ENCODE assay signal across 8 cellular contexts in the genomic region with DNA sequence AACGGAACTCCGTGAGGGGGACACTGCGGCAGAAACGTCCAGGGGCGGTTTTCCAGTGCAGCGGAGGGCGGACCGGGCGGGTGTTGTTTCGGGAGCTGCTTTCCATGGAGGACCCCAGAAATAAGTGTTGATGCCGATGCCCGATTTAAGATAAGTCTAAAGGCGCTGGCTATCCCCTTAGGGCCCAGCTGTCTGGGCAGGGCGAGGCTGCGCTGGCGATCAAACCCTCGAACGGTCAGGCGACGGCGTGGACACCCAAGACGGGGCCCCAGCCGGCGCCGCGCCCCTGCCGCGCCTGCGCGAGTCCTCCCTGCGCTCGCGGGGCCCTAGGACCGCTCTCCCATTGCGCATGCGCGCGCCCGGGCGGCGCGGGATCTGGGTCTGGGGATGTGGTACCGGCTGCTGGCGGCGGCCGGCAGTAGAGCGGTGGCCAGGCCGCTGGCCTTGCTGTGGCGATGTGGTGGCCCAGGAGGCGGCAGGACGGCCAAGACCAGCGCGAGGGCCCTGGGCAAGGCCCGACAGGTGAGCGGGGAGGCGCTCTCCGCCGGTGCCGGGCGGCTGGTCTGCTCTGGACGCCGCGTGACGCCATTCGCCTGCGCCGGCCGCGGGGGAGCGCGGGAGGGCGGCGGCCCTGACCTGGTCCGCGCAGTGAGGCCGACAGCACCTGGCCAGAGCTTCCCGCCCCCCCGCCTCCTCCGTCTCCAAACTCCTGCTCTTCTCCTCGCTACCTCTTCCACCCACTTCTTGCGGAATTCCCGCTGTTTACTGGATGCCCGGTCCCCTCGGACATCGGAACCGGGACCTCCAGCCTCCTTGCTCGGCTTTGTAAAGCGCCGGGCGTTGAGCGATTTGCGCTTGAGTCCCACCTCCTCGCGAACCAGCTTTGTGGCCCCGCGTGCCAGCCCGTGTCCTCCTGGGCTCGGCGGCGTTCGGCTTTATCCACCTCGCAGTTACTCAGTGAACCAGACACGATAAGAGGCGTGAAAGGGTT. TPM values are rescaled to one million over a fixed set of nuclear protein-coding genes. Genes with fewer than 3 reads are reported as not detected.
DNase-seq lines count a peak whose midpoint lies in the region; ATAC-seq and TF ChIP-seq lines count a peak whose summit lies in the region.

No MANE protein-coding gene starts in this region.

- peak; percentile 93 for ATAC-seq in GM19324 (IDR thresholded peaks at IDR 0.05; ENCODE audit: low FRiP score, unreplicated experiment)
- peak; percentile 62 for ATAC-seq in HG03457 (IDR thresholded peaks at IDR 0.05; ENCODE audit: unreplicated experiment)

- POLR2A ChIA-PET in activated CD4-positive, alpha-beta memory T cell treated with anti-CD3 and anti-CD28 coated beads, Interleukin-2, amount 10 ng/mL, durations not matched to agents 7 days and 5 days (lab: Charles Lee) = interaction anchor here (0.9 to 2.6 kb wide), 14 partner anchors 9 to 656 kb away, joined by 3 to 22 read pairs (median 4); partner anchors contain the start of genes DEF8, TCF25 and TUBB3

- WGBS in ectodermal cell, 2 experiments = 1 to 2% methylated on average over 104 of the region's 104 CpGs

- H3K4me3 ChIP-seq in ectodermal cell (ENCODE audit: insufficient read depth, low read depth, low read length) = peak overlapping the region; percentile 90

- no peaks in the 10 kb centered on the region for H3K9me3 ChIP-seq in ectodermal cell (ENCODE audit: control insufficient read depth, low read length)

- H3K27ac Mint-ChIP-seq in activated CD4-positive, alpha-beta memory T cell treated with anti-CD3 and anti-CD28 coated beads, Interleukin-2, amount 10 ng/mL, durations not matched to agents 7 days and 5 days = peak overlapping the region; percentile 95

- H3K36me3 Mint-ChIP-seq in activated CD4-positive, alpha-beta memory T cell treated with anti-CD3 and anti-CD28 coated beads, Interleukin-2, amount 10 ng/mL, durations not matched to agents 7 days and 5 days (ENCODE audit: low read depth) = peaks cover 21% of the 10 kb centered on the region

- H3K27me3 ChIP-seq in ectodermal cell (ENCODE audit: control insufficient read depth, insufficient read depth, low read length, poor library complexity, severe bottlenecking) = no peaks in the 10 kb centered on the region

- H3K36me3 ChIP-seq in ectodermal cell (ENCODE audit: control insufficient read depth, insufficient read depth, low read length) = peaks cover 3% of the 10 kb centered on the region

- no peaks in the 10 kb centered on the region for H3K27me3 Mint-ChIP-seq in activated CD4-positive, alpha-beta memory T cell treated with anti-CD3 and anti-CD28 coated beads, Interleukin-2, amount 10 ng/mL, durations not matched to agents 7 days and 5 days

- peak overlapping the region; percentile 94 for H3K27ac ChIP-seq in C4-2B
- H3K27ac ChIP-seq in ectodermal cell (ENCODE audit: insufficient read depth, low read depth, low read length, poor library complexity, severe bottlenecking) = peak overlapping the region; percentile 95

- CTCF ChIA-PET in activated CD4-positive, alpha-beta memory T cell treated with anti-CD3 and anti-CD28 coated beads, Interleukin-2, amount 10 ng/mL, durations not matched to agents 7 days and 5 days (lab: Charles Lee) = interaction anchor here (0.6 to 1.3 kb wide), 5 partner anchors 8 to 62 kb away, joined by 3 read pairs; no protein-coding TSS in a partner anchor

- peak overlapping the region; percentile 99 for H3K4me3 Mint-ChIP-seq in activated CD4-positive, alpha-beta memory T cell treated with anti-CD3 and anti-CD28 coated beads, Interleukin-2, amount 10 ng/mL, durations not matched to agents 7 days and 5 days

- peak; percentile 62 for DNase-seq in NCI-H82 treated with DMSO at 0.1 percent for 48 hours (lab: John Stamatoyannopoulos, UW; ENCODE audit: unreplicated experiment)
- peak; percentile 92 for DNase-seq in activated CD4-positive, alpha-beta memory T cell treated with anti-CD3 and anti-CD28 coated beads, Interleukin-2, amount 10 ng/mL, durations not matched to agents 7 days and 5 days
- peak; percentile 92 to 95 for DNase-seq in lung microvascular endothelial cell (ENCODE audit: low read depth in 2 of 2)
- DNase-seq in stimulated activated CD4-positive, alpha-beta T cell treated with anti-CD3 and anti-CD28 coated beads, TNF-alpha, amount 100 ng/mL, for 24 hours (ENCODE audit: low read depth in 3 of 3) = peak; percentile 78 to 86 (median 80)

- peaks cover 6% of the 10 kb centered on the region for H3K9me3 Mint-ChIP-seq in activated CD4-positive, alpha-beta memory T cell treated with anti-CD3 and anti-CD28 coated beads, Interleukin-2, amount 10 ng/mL, durations not matched to agents 7 days and 5 days

- TF ChIP-seq CTCF in C4-2B (conservative IDR thresholded peaks at IDR 0.05) = no peak

- peaks cover 5% of the 10 kb centered on the region for H3K4me1 ChIP-seq in ectodermal cell (ENCODE audit: control insufficient read depth, insufficient read depth, low read length)

- peaks cover 36% of the 10 kb centered on the region for H3K4me1 Mint-ChIP-seq in activated CD4-positive, alpha-beta memory T cell treated with anti-CD3 and anti-CD28 coated beads, Interleukin-2, amount 10 ng/mL, durations not matched to agents 7 days and 5 days

RNA-seq across cellular contexts. Expression of gene DEF8, which starts 24.0 kb away (rescaled TPM):
- 10 to 100 TPM; 33.1 to 33.6 TPM for total RNA-seq in activated CD4-positive, alpha-beta memory T cell treated with anti-CD3 and anti-CD28 coated beads, Interleukin-2, amount 10 ng/mL, durations not matched to agents 7 days and 5 days
- polyA plus RNA-seq in ectodermal cell (2013, experiment 1 of 4) = 78.2 TPM
- polyA plus RNA-seq in ectodermal cell (2013, experiment 2 of 4) = 64.8 TPM
- polyA plus RNA-seq in ectodermal cell (2013, experiment 3 of 4) = 65.7 TPM
- 59.7 TPM for polyA plus RNA-seq in ectodermal cell (2013, experiment 4 of 4)
- 84.1 and 97.0 TPM in 2 replicates for total RNA-seq in lung microvascular endothelial cell

RNA-seq across cellular contexts. Expression of gene DBNDD1, which starts 46.7 kb away (rescaled TPM):
- total RNA-seq in activated CD4-positive, alpha-beta memory T cell treated with anti-CD3 and anti-CD28 coated beads, Interleukin-2, amount 10 ng/mL, durations not matched to agents 7 days and 5 days = not detected
- polyA plus RNA-seq in ectodermal cell (2013, experiment 1 of 4) = 31.8 TPM
- polyA plus RNA-seq in ectodermal cell (2013, experiment 2 of 4) = 47.0 TPM
- polyA plus RNA-seq in ectodermal cell (2013, experiment 3 of 4) = 30.5 TPM
- 36.4 TPM for polyA plus RNA-seq in ectodermal cell (2013, experiment 4 of 4)
- total RNA-seq in lung microvascular endothelial cell = 8.3 and 11.5 TPM in 2 replicates

RNA-seq across cellular contexts. Expression of gene TUBB3, which starts 49.4 kb away (rescaled TPM):
- 1 to 10 TPM; 3.6 to 4.0 TPM for total RNA-seq in activated CD4-positive, alpha-beta memory T cell treated with anti-CD3 and anti-CD28 coated beads, Interleukin-2, amount 10 ng/mL, durations not matched to agents 7 days and 5 days
- polyA plus RNA-seq in ectodermal cell (2013, experiment 1 of 4) = 117 TPM
- 106 TPM for polyA plus RNA-seq in ectodermal cell (2013, experiment 2 of 4)
- polyA plus RNA-seq in ectodermal cell (2013, experiment 3 of 4) = 115 TPM
- 130 TPM for polyA plus RNA-seq in ectodermal cell (2013, experiment 4 of 4)
- 33.5 and 122 TPM in 2 replicates for total RNA-seq in lung microvascular endothelial cell

RNA-seq across cellular contexts. Expression of gene MC1R, which starts 53.9 kb away (rescaled TPM):
- 1 to 10 TPM; 3.6 to 4.1 TPM for total RNA-seq in activated CD4-positive, alpha-beta memory T cell treated with anti-CD3 and anti-CD28 coated beads, Interleukin-2, amount 10 ng/mL, durations not matched to agents 7 days and 5 days
- polyA plus RNA-seq in ectodermal cell (2013, experiment 1 of 4) = 4.6 TPM
- 4.9 TPM for polyA plus RNA-seq in ectodermal cell (2013, experiment 2 of 4)
- 3.5 TPM for polyA plus RNA-seq in ectodermal cell (2013, experiment 3 of 4)
- 4.0 TPM for polyA plus RNA-seq in ectodermal cell (2013, experiment 4 of 4)
- 0.65 and 0.79 TPM in 2 replicates for total RNA-seq in lung microvascular endothelial cell

Comparison
In these comparisons a context has a peak if more than half of its experiments do, and no peak if none do; other contexts are left out.
1. Peak in every context shown above with its lines: DNase-seq, ATAC-seq, H3K4me3 ChIP-seq and H3K27ac ChIP-seq.